Comparison of ENCODE assay signal across 8 cellular contexts in the genomic region with DNA sequence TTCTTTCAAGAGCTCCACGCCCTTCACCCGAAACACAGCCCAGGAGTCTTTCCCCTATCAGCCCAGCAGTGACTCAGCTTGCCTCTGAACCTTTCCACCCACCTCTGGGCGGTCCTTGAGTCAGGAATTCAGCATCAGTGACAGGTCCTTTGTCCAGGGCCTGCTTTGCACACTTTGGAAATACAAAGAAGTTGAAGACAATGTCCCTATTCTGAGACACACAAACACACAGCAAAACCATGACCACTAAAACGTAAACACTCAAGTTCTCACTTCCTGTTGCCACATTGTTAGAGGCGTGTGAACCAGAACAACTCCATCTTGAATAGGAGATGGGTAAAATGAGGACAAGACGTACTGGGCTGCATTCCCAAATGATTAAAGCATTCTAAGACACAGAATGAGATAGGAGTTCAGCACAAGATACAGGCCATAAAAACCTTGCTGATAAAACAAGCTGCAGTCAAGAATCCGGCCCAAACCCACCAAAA. TPM values are rescaled to one million over a fixed set of nuclear protein-coding genes. Genes with fewer than 3 reads are reported as not detected.
A peak's percentile ranks its signal among the peaks of the same experiment; 100 is the strongest.
DNase-seq lines count a peak whose midpoint lies in the region; ATAC-seq, FAIRE-seq and TF ChIP-seq lines count a peak whose summit lies in the region.
"Had no signal": no experiment of that assay in that cellular context is flagged by ENCODE, and none has a peak within 500 bp of the region (broad histone marks: within the 10 kb centered on the region; RNA-seq: fewer than 3 reads in every experiment).

No MANE protein-coding gene starts in this region.

- H2BK120ac ChIP-seq in H1 (replicated peaks; ENCODE audit: low read depth, low read length), result no peak overlapping the region
- no peak overlapping the region for H2BK120ac ChIP-seq in neuronal stem cell (ENCODE audit: low read depth, low read length)

- H3K27ac ChIP-seq in H1 (ENCODE audit: low read depth, low read length), result no peak overlapping the region
- H3K27ac ChIP-seq in neuronal stem cell (replicated peaks; ENCODE audit: low read length), result no peak overlapping the region

- H3K4ac ChIP-seq in H1 (replicated peaks; ENCODE audit: insufficient read length, low read depth, low read length) (no peak overlapping the region), neuronal stem cell (ENCODE audit: low read length) (no peak overlapping the region)

- H3K14ac ChIP-seq in H1 (ENCODE audit: insufficient read length) (no peak overlapping the region), neuronal stem cell (ENCODE audit: low read length) (no peak overlapping the region)

- H3K4me3 ChIP-seq in NB4 (ENCODE audit: low read depth, low read length) (no peak overlapping the region), H1 (ENCODE audit: extremely low read depth in 1 of 4, insufficient read depth in 2 of 4, low read depth in 3 of 4, low read length in 4 of 4) (no peak overlapping the region), neuronal stem cell (ENCODE audit: low read length in 2 of 2) (no peak overlapping the region)

- H2BK15ac ChIP-seq in H1 (ENCODE audit: low read length), result no peak overlapping the region
- no peak overlapping the region for H2BK15ac ChIP-seq in neuronal stem cell (ENCODE audit: low read length)

- TF ChIP-seq POLR2A in NB4 (IDR thresholded peaks at IDR 0.05; ENCODE audit: extremely low read depth, insufficient read length) (no peak), H1 (IDR thresholded peaks at IDR 0.05; ENCODE audit: control extremely low read depth in 1 of 2, low read depth in 2 of 2, low read length in 2 of 2) (no peak)

- WGBS in H1 (ENCODE audit: extremely low coverage in 1 of 2, insufficient coverage in 1 of 2, insufficient read length in 1 of 2, insufficient replicate concordance in 2 of 2, low coverage in 1 of 2, low lambda C conversion rate in 2 of 2, missing lambda C conversion rate in 1 of 2), 2 experiments, result 80% methylated on average over 7 of the region's 7 CpGs; no CpG with 5 or more reads in 1 of the 2 experiments
- WGBS in neuronal stem cell (ENCODE audit: extremely low coverage in 2 of 2, insufficient read length in 2 of 2, insufficient replicate concordance in 1 of 2), 2 donors, result no CpG with 5 or more reads among the region's 7 CpGs

- H3K27me3 ChIP-seq in H1 (replicated peaks in 1 of 4; ENCODE audit: control insufficient read depth in 3 of 4, extremely low read depth in 1 of 4, insufficient read depth in 3 of 4, low read length in 3 of 4) (peaks cover 0 to 5% (median 1%) of the 10 kb centered on the region in 4 experiments; a peak in 2 of 7 replicates), neuronal stem cell (ENCODE audit: control insufficient read depth in 3 of 3, insufficient read depth in 3 of 3, low read depth in 1 of 3, low read length in 3 of 3) (no peaks in the 10 kb centered on the region)

- TF ChIP-seq CTCF in NB4 (IDR thresholded peaks at IDR 0.05; ENCODE audit: low read depth, low read length) (no peak), H1 (IDR thresholded peaks at IDR 0.05; ENCODE audit: control extremely low read depth in 1 of 3, insufficient read depth in 1 of 3, low read depth in 1 of 3, low read length in 3 of 3) (no peak)

- H4K5ac ChIP-seq in H1 (ENCODE audit: insufficient read length, low read depth, low read length), result no peak overlapping the region

- peak; percentile 13 for DNase-seq in EH (ENCODE audit: low read depth)
- peak; percentile 24 for DNase-seq in NB4 (ENCODE audit: low read depth)
- DNase-seq in H1 (ENCODE audit: low read depth in 1 of 2, low spot score in 2 of 2), result peak in 1 of 2 experiments; percentile 36
- peak; percentile 55 for DNase-seq in neuronal stem cell (ENCODE audit: low spot score)
- no peak for DNase-seq in activated T-cell treated with anti-CD3 and anti-CD28 coated beads, Interleukin-2, amount 50 U/mL, for 1 hour
- DNase-seq: NCI-H2171 had no signal

- POLR2A ChIA-PET in H1 (lab: Charles Lee; ENCODE audit: partially characterized antibody), result no interaction called here

- H3K79me2 ChIP-seq in H1 (ENCODE audit: control insufficient read depth in 1 of 2, insufficient read depth in 2 of 2, low read length in 2 of 2), result no peaks in the 10 kb centered on the region

- H3K4me2 ChIP-seq in H1 (ENCODE audit: insufficient read depth in 1 of 2, low read depth in 2 of 2, low read length in 2 of 2), result no peak overlapping the region
- H3K4me2 ChIP-seq in neuronal stem cell (ENCODE audit: insufficient read depth, low read length, poor library complexity, severe bottlenecking), result no peak overlapping the region

- H4K8ac ChIP-seq in H1 (ENCODE audit: extremely low read depth, insufficient read depth, low read length) (no peak overlapping the region), neuronal stem cell (ENCODE audit: low read depth, low read length) (no peak overlapping the region)

- TF ChIP-seq RAD21 in H1 (IDR thresholded peaks at IDR 0.05 in 1 of 2, conservative IDR thresholded peaks at IDR 0.05 in 1 of 2; ENCODE audit: low read depth in 2 of 2, low read length in 2 of 2), result no peak

- H3K23ac ChIP-seq in H1 (ENCODE audit: insufficient read length) (no peak overlapping the region), neuronal stem cell (ENCODE audit: low read depth, low read length, poor library complexity) (no peak overlapping the region)

- no peaks in the 10 kb centered on the region for H3K9me3 ChIP-seq in H1 (ENCODE audit: insufficient read depth in 2 of 2, low read depth in 1 of 2, low read length in 1 of 2)
- H3K9me3 ChIP-seq in neuronal stem cell (replicated peaks in 1 of 2; ENCODE audit: control insufficient read depth in 2 of 2, insufficient read depth in 1 of 2, low read depth in 1 of 2, low read length in 2 of 2), result no peaks in the 10 kb centered on the region

- CTCF ChIA-PET in H1 (lab: Charles Lee; ENCODE audit: partially characterized antibody), result interaction anchor here (1.1 to 10.8 kb wide), 5 partner anchors 11 to 110 kb away, joined by 3 to 141 read pairs (median 5); no protein-coding TSS in a partner anchor

- H3K79me1 ChIP-seq in H1 (ENCODE audit: low read depth, low read length) (no peaks in the 10 kb centered on the region), neuronal stem cell (ENCODE audit: low read depth, low read length) (no peaks in the 10 kb centered on the region)

- H4K91ac ChIP-seq in H1 (replicated peaks; ENCODE audit: insufficient read length, low read length) (no peak overlapping the region), neuronal stem cell (ENCODE audit: low read depth, low read length, poor library complexity) (no peak overlapping the region)

- peaks cover 0 to 9% (median 2%) of the 10 kb centered on the region in 4 experiments; a peak in 3 of 7 replicates for H3K4me1 ChIP-seq in H1 (replicated peaks in 1 of 4; ENCODE audit: control insufficient read depth in 3 of 4, insufficient read depth in 4 of 4, low read length in 3 of 4)
- peaks cover 10 to 13% of the 10 kb centered on the region in 2 donors for H3K4me1 ChIP-seq in neuronal stem cell (ENCODE audit: control insufficient read depth in 2 of 2, insufficient read depth in 1 of 2, low read depth in 1 of 2, low read length in 2 of 2)

- H2AK5ac ChIP-seq in H1 (ENCODE audit: low read depth, low read length) (0 out of 2 replicates have a peak overlapping the region, but pooled peaks have one; percentile 10), neuronal stem cell (ENCODE audit: low read depth, low read length) (no peak overlapping the region)

- H2BK20ac ChIP-seq in H1 (ENCODE audit: low read length), result peak overlapping the region; percentile 35; the same call in 1 of the 2 replicates

- TF ChIP-seq EP300 in H1 (IDR thresholded peaks at IDR 0.05; ENCODE audit: borderline replicate concordance in 1 of 2, low read depth in 2 of 2, low read length in 2 of 2), result no peak

- H2BK5ac ChIP-seq in H1 (ENCODE audit: low read depth, low read length) (0 out of 2 replicates have a peak overlapping the region, but pooled peaks have one; percentile 18), neuronal stem cell (ENCODE audit: low read length) (no peak overlapping the region)

- H3K36me3 ChIP-seq in H1 (ENCODE audit: control insufficient read depth in 2 of 4, insufficient read depth in 4 of 4, low read length in 3 of 4) (no peaks in the 10 kb centered on the region), neuronal stem cell (replicated peaks in 1 of 2; ENCODE audit: control insufficient read depth in 2 of 2, insufficient read depth in 2 of 2, low read length in 2 of 2) (no peaks in the 10 kb centered on the region)

- no peaks in the 10 kb centered on the region for H3K23me2 ChIP-seq in H1 (ENCODE audit: low read depth, low read length)

- H3K9ac ChIP-seq in H1 (replicated peaks in 1 of 4; ENCODE audit: extremely low read depth in 1 of 4, low read depth in 3 of 4, low read length in 3 of 4) (no peak overlapping the region), neuronal stem cell (ENCODE audit: low read depth, low read length, poor library complexity) (no peak overlapping the region)

- no peak overlapping the region for H3K18ac ChIP-seq in H1 (ENCODE audit: extremely low read depth, low read length)
- no peak overlapping the region for H3K18ac ChIP-seq in neuronal stem cell (ENCODE audit: low read length)

- no peak overlapping the region for H3K56ac ChIP-seq in H1 (replicated peaks; ENCODE audit: insufficient read length, low read depth, low read length)

- H2BK12ac ChIP-seq in H1 (ENCODE audit: low read depth, low read length) (peak overlapping the region; percentile 81; the same call in 1 of the 2 replicates), neuronal stem cell (ENCODE audit: low read length) (no peak overlapping the region)

- H4K20me1 ChIP-seq in H1 (replicated peaks in 1 of 2; ENCODE audit: control insufficient read depth in 1 of 2, insufficient read depth in 2 of 2, low read length in 2 of 2), result no peaks in the 10 kb centered on the region

- no peak for ATAC-seq in GM21381 (IDR thresholded peaks at IDR 0.05; ENCODE audit: unreplicated experiment)
- no peak for ATAC-seq in GM19397 (IDR thresholded peaks at IDR 0.05; ENCODE audit: unreplicated experiment)

- peak overlapping the region; percentile 63 for H2AFZ ChIP-seq in H1 (ENCODE audit: low read length)
- H2AFZ ChIP-seq in neuronal stem cell (ENCODE audit: low read length), result peak overlapping the region; percentile 63

- no peak for FAIRE-seq in H1 (lab: Jason Lieb, UNC)

TF ChIP-seq in H1, 55 proteins besides CTCF, POLR2A, EP300 and RAD21 (continues in another document):
- TF ChIP-seq TEAD4 (IDR thresholded peaks at IDR 0.05; ENCODE audit: low read depth, low read length) (no peak), CBX8 (IDR thresholded peaks at IDR 0.05; ENCODE audit: borderline replicate concordance, low read depth, low read length) (no peak), JUND (IDR thresholded peaks at IDR 0.05; ENCODE audit: low read length) (no peak)

RNA-seq across cellular contexts. Expression of gene ATP12A, which starts 49.3 kb away (rescaled TPM):
- total RNA-seq in H1 (2021; fragmentation: NEBNext Ultra II Directional; extraction: Animal tissue kit (Norgen Biotek cat#: 25700)), result 0.80 and 0.84 TPM in 2 replicates
- polyA plus RNA-seq in H1 (2011; rRNA removed), result 1.3 TPM in 2 replicates
- polyA plus RNA-seq in H1 (2011; cell fraction: cytosol; rRNA removed), result 1.4 TPM
- polyA plus RNA-seq in H1 (2011; cell fraction: nucleus; rRNA removed), result 1.6 TPM
- 1.1 to 1.4 TPM (median 1.2 TPM) in 4 replicates for polyA plus RNA-seq in H1 (2012, experiment 1 of 2)
- polyA plus RNA-seq in H1 (2012, experiment 2 of 2), result 0.34 TPM
- polyA plus RNA-seq in H1 (2013, experiment 1 of 2), result 1.6 TPM
- polyA plus RNA-seq in H1 (2013, experiment 2 of 2), result 1.4 TPM
- polyA minus RNA-seq in H1 (2011; rRNA and poly(A)+ RNA removed), result 2.9 and 3.0 TPM in 2 replicates
- 1.7 TPM for polyA minus RNA-seq in H1 (2011; cell fraction: cytosol; rRNA and poly(A)+ RNA removed)
- polyA minus RNA-seq in H1 (2011; cell fraction: nucleus; rRNA and poly(A)+ RNA removed), result 1.1 TPM
- 0.08 TPM for polyA plus RNA-seq in neuronal stem cell (2013, experiment 1 of 2)
- 0.12 TPM for polyA plus RNA-seq in neuronal stem cell (2013, experiment 2 of 2)
